16 cellular contexts compared by ENCODE assay signal in the genomic region with DNA sequence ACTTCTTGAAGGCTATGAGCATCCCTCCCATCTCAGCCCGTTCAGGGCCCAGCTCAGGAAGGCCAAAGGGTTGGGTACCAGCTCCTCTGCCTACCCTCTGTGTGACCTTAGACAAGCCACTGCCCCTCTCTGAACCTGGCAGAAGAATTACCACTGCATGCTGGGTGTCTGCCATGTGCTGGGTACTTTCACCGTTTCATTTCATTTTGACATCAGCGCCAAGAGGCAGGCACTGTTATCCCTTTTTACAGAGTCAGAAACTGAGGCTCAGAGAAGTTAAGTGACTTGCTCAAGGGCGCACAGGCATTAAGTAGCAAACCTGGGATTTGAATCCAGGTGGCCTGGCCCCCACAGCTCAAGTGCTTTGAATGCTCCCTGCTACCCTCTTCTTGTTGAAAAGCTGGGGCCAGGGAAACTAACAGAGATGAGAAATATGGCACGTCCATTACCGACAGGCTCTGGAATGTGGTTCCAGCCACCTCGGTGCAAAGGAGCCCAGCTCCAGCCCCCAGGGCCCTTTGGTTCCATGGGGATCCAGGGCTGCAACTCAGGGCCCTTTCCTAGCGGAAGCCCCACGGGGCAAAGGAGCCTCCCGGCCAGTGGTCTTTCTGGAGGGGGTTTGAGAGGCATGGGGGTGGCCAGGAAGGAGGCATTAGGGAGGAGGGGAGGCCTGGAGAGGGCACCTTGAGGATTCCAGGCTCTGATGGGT. TPM values are rescaled to one million over a fixed set of nuclear protein-coding genes. Genes with fewer than 3 reads are reported as not detected.
A peak's percentile ranks its signal among the peaks of the same experiment; 100 is the strongest.
DNase-seq lines count a peak whose midpoint lies in the region; ATAC-seq and TF ChIP-seq lines count a peak whose summit lies in the region.
"Had no signal": no experiment of that assay in that cellular context is flagged by ENCODE, and none has a peak within 500 bp of the region (broad histone marks: within the 10 kb centered on the region; RNA-seq: fewer than 3 reads in every experiment).

No MANE protein-coding gene starts in this region.

- POLR2A ChIA-PET in IMR-90 (lab: Charles Lee; ENCODE audit: unreplicated experiment) (no interaction called here), WTC11 (lab: Charles Lee) (no interaction called here)

- no peak overlapping the region; the same call in 1 of the 2 replicates for H3K27ac Mint-ChIP-seq in WTC11

- no peak overlapping the region; the same call in 1 of the 2 replicates for H4K5ac ChIP-seq in IMR-90 (ENCODE audit: low read depth, low read length)

- TF ChIP-seq CTCF in IMR-90 (conservative IDR thresholded peaks at IDR 0.05; ENCODE audit: low read depth, low read length) (no peak), WTC11 (IDR thresholded peaks at IDR 0.05) (no peak), lower lobe of right lung (IDR thresholded peaks at IDR 0.05) (no peak), upper lobe of left lung (IDR thresholded peaks at IDR 0.05) (no peak), Peyer's patch (IDR thresholded peaks at IDR 0.05) (no peak)

- H2BK20ac ChIP-seq in IMR-90 (ENCODE audit: low read depth, low read length): peak overlapping the region; percentile 45; the same call in 1 of the 2 replicates

- H3K4me1 ChIP-seq in IMR-90 (ENCODE audit: control insufficient read depth, insufficient read depth, low read length) (peaks cover 8% of the 10 kb centered on the region), lower lobe of right lung (peaks cover 18% of the 10 kb centered on the region), upper lobe of left lung (peaks cover 12 to 26% (median 20%) of the 10 kb centered on the region in 4 donors), Peyer's patch (peaks cover 0 to 13% (median 0%) of the 10 kb centered on the region in 4 donors)

- peaks cover 5% of the 10 kb centered on the region for H3K9me1 ChIP-seq in IMR-90 (ENCODE audit: insufficient read depth, low read length)

- H4K91ac ChIP-seq in IMR-90 (ENCODE audit: insufficient read depth, low read depth, low read length): peak overlapping the region; percentile 79

- H2AK5ac ChIP-seq in IMR-90 (ENCODE audit: low read depth, low read length): peak overlapping the region; percentile 69

- dilution Hi-C loops in IMR-90 (cut with HindIII; ENCODE audit: low sequenced_read_pairs, unreplicated experiment): no loop called here

- H3K4ac ChIP-seq in IMR-90 (ENCODE audit: low read depth, low read length): peak overlapping the region; percentile 82; the same call in 1 of the 2 replicates

- no peak for ATAC-seq in IMR-90 (ENCODE audit: low read depth)
- ATAC-seq in WTC11: peak; percentile 11; the same call in 1 of the 2 replicates
- no peak for ATAC-seq in lower lobe of right lung
- ATAC-seq in upper lobe of left lung (ENCODE audit: low FRiP score in 2 of 2): no peak

- H3K4me3 Mint-ChIP-seq in WTC11: no peak overlapping the region

- DNase-seq in IMR-90: no peak
- DNase-seq in WTC11 (ENCODE audit: low spot score): no peak
- DNase-seq in lower lobe of right lung: no peak
- no peak for DNase-seq in upper lobe of left lung
- DNase-seq in NCI-H1694 (lab: John Stamatoyannopoulos, UW): no peak
- DNase-seq in DMS 273 (lab: John Stamatoyannopoulos, UW; ENCODE audit: unreplicated experiment): no peak
- no peak for DNase-seq in Peyer's patch
- DNase-seq: H7, NCI-H1092, NCI-H1694 treated with DMSO at 0.1 percent for 48 hours, NCI-H345, NCI-H526 treated with DMSO at 0.1 percent for 48 hours, PC-9, SW 1271 had no signal

- WGBS in IMR-90 (ENCODE audit: extremely low coverage in 2 of 2, insufficient read length in 1 of 2), 2 experiments: 100% methylated on average over 4 of the region's 10 CpGs; no CpG with 5 or more reads in 1 of the 2 experiments
- 91 to 95% methylated on average over 4 to 8 of the region's 10 CpGs for whole genome bisulfite sequencing in upper lobe of left lung, 2 donors

- CTCF ChIA-PET in IMR-90 (lab: Yijun Ruan, JAX): no interaction called here
- CTCF ChIA-PET in WTC11 (lab: Charles Lee): interaction anchor here (1.0 to 1.5 kb wide), 2 partner anchors 8 to 10 kb away, joined by 5 to 6 read pairs; no protein-coding TSS in a partner anchor

- 0 out of 3 replicates have a peak overlapping the region, but pooled peaks have one; percentile 44 for H2BK15ac ChIP-seq in IMR-90 (ENCODE audit: low read depth, low read length)

- no peak overlapping the region for H3K23ac ChIP-seq in IMR-90 (ENCODE audit: low read depth, low read length)

- H3K27me3 ChIP-seq in IMR-90 (ENCODE audit: control insufficient read depth, insufficient read depth, low read length) (no peaks in the 10 kb centered on the region), lower lobe of right lung (ENCODE audit: low read depth) (no peaks in the 10 kb centered on the region), upper lobe of left lung (no peaks in the 10 kb centered on the region), Peyer's patch (no peaks in the 10 kb centered on the region)
- H3K27me3 ChIP-seq: BLaER1 treated with 17β-estradiol and CSF1 and Interleukin-3, amounts not matched to agents 10 nM and 100 nM had no signal

- no peaks in the 10 kb centered on the region for H4K20me1 ChIP-seq in IMR-90 (ENCODE audit: insufficient read depth, low read length)

- H3K27ac ChIP-seq in IMR-90 (ENCODE audit: insufficient read depth, low read length): no peak overlapping the region
- H3K27ac ChIP-seq in lower lobe of right lung: peak overlapping the region; percentile 47
- peak overlapping the region; percentile 60 to 68 (median 65) for H3K27ac ChIP-seq in upper lobe of left lung
- no peak overlapping the region for H3K27ac ChIP-seq in Peyer's patch
- H3K27ac ChIP-seq: BLaER1 treated with 17β-estradiol and CSF1 and Interleukin-3, amounts not matched to agents 10 nM and 100 nM; PC-9 had no signal

- peak overlapping the region; percentile 81 to 88; a peak in 2 of 4 replicates for H4K8ac ChIP-seq in IMR-90 (ENCODE audit: low read depth in 2 of 2, low read length in 2 of 2)

- no peaks in the 10 kb centered on the region for H3K9me3 Mint-ChIP-seq in WTC11

- H3K56ac ChIP-seq in IMR-90 (ENCODE audit: extremely low read depth, insufficient read depth, low read length): no peak overlapping the region

- TF ChIP-seq RAD21 in IMR-90 (IDR thresholded peaks at IDR 0.05; ENCODE audit: low read length): no peak

- no peaks in the 10 kb centered on the region for H3K79me1 ChIP-seq in IMR-90 (ENCODE audit: low read depth in 1 of 2, low read length in 2 of 2)

- TF ChIP-seq EP300 in upper lobe of left lung (IDR thresholded peaks at IDR 0.05): no peak

- H2BK120ac ChIP-seq in IMR-90 (ENCODE audit: low read depth, low read length): peak overlapping the region; percentile 72

- H3K9me3 ChIP-seq in IMR-90 (ENCODE audit: control insufficient read depth, insufficient read depth, low read length) (no peaks in the 10 kb centered on the region), lower lobe of right lung (no peaks in the 10 kb centered on the region), upper lobe of left lung (no peaks in the 10 kb centered on the region), Peyer's patch (no peaks in the 10 kb centered on the region)
- H3K9me3 ChIP-seq: BLaER1 treated with 17β-estradiol and CSF1 and Interleukin-3, amounts not matched to agents 10 nM and 100 nM had no signal

- no peak overlapping the region for H3K18ac ChIP-seq in IMR-90 (ENCODE audit: low read depth, low read length)

- H3K9ac ChIP-seq in IMR-90 (ENCODE audit: low read depth, low read length): no peak overlapping the region
- H3K9ac ChIP-seq: BLaER1 treated with 17β-estradiol and CSF1 and Interleukin-3, amounts not matched to agents 10 nM and 100 nM had no signal

- TF ChIP-seq POLR2A in IMR-90 (IDR thresholded peaks at IDR 0.05; ENCODE audit: low read depth, low read length) (no peak), upper lobe of left lung (IDR thresholded peaks at IDR 0.05) (no peak), Peyer's patch (IDR thresholded peaks at IDR 0.05) (no peak)

- H3K36me3 ChIP-seq in IMR-90 (ENCODE audit: control insufficient read depth, insufficient read depth, low read length) (no peaks in the 10 kb centered on the region), lower lobe of right lung (no peaks in the 10 kb centered on the region), upper lobe of left lung (no peaks in the 10 kb centered on the region), Peyer's patch (no peaks in the 10 kb centered on the region)
- H3K36me3 ChIP-seq: BLaER1 treated with 17β-estradiol and CSF1 and Interleukin-3, amounts not matched to agents 10 nM and 100 nM had no signal

- no peak overlapping the region for H2BK5ac ChIP-seq in IMR-90 (ENCODE audit: low read depth, low read length, poor library complexity, severe bottlenecking)

- no TSS peak for BruUV-seq in IMR-90 (replicated peaks; lab: Mats Ljungman, UMichigan)

- H2AFZ ChIP-seq in IMR-90 (replicated peaks; ENCODE audit: low read length, poor library complexity): peak overlapping the region; percentile 85
- H2AFZ ChIP-seq: PC-9 had no signal

- no peak overlapping the region; the same call in 1 of the 2 replicates for H3K14ac ChIP-seq in IMR-90 (replicated peaks; ENCODE audit: low read depth, low read length)

- peak overlapping the region; percentile 86 for H2AK9ac ChIP-seq in IMR-90 (replicated peaks; ENCODE audit: low read depth, low read length, poor library complexity)

- in situ Hi-C loops in IMR-90 (cut with MboI; ENCODE audit: low sequenced_read_pairs): no loop called here

- no peak overlapping the region for H3K4me2 ChIP-seq in IMR-90 (ENCODE audit: low read depth, low read length)
- H3K4me2 ChIP-seq: BLaER1 treated with 17β-estradiol and CSF1 and Interleukin-3, amounts not matched to agents 10 nM and 100 nM; PC-9 had no signal

- H3K4me1 Mint-ChIP-seq in WTC11: peaks cover 3% of the 10 kb centered on the region; the same call in 1 of the 2 replicates

- H3K4me3 ChIP-seq in IMR-90 (ENCODE audit: insufficient read depth, low read depth, low read length) (no peak overlapping the region), lower lobe of right lung (no peak overlapping the region), upper lobe of left lung (no peak overlapping the region), Peyer's patch (no peak overlapping the region)
- H3K4me3 ChIP-seq: BLaER1 treated with 17β-estradiol and CSF1 and Interleukin-3, amounts not matched to agents 10 nM and 100 nM; PC-9 had no signal

- no peaks in the 10 kb centered on the region; the same call in 1 of the 2 replicates for H3K27me3 Mint-ChIP-seq in WTC11 (ENCODE audit: low read depth)

- no peaks in the 10 kb centered on the region for H3K36me3 Mint-ChIP-seq in WTC11

- intact Hi-C loops in IMR-90 (cut with micrococcal nuclease) (no loop called here), lower lobe of right lung (cut with DNase I) (no loop called here)

RNA-seq across cellular contexts. Expression of gene TMEM82, which starts 6.5 kb away (rescaled TPM):
- total RNA-seq in IMR-90 (2012; rRNA removed): not detected in 2 replicates
- not detected in 2 replicates for polyA plus RNA-seq in IMR-90 (2012; rRNA removed)
- not detected in 2 replicates for polyA plus RNA-seq in IMR-90 (2012; cell fraction: cytosol; rRNA removed)
- polyA plus RNA-seq in IMR-90 (2012; cell fraction: nucleus; rRNA removed; ENCODE audit: low replicate concordance): not detected in 2 replicates
- total RNA-seq in WTC11 (2021): 0.48 to 1.4 TPM (median 0.94 TPM) in 3 replicates
- not detected for total RNA-seq in lower lobe of right lung
- total RNA-seq in upper lobe of left lung: not detected
- total RNA-seq in Peyer's patch: 10 to 100 TPM in 3 of 4 donors, 1 to 10 TPM in 1; 2.5 to 42.4 (median 32.7) TPM
- total RNA-seq: HT1080, PC-9 had no signal

RNA-seq across cellular contexts. Expression of gene FBLIM1, which starts 9.8 kb away (rescaled TPM):
- total RNA-seq in IMR-90 (2012; rRNA removed): 43.6 and 52.2 TPM in 2 replicates
- 140 and 159 TPM in 2 replicates for polyA plus RNA-seq in IMR-90 (2012; rRNA removed)
- 157 and 164 TPM in 2 replicates for polyA plus RNA-seq in IMR-90 (2012; cell fraction: cytosol; rRNA removed)
- polyA plus RNA-seq in IMR-90 (2012; cell fraction: nucleus; rRNA removed; ENCODE audit: low replicate concordance): 95.1 and 141 TPM in 2 replicates
- 70.9 to 78.3 TPM (median 76.6 TPM) in 3 replicates for total RNA-seq in WTC11 (2021)
- 20.1 TPM for total RNA-seq in lower lobe of right lung
- 10 to 100 TPM; 11.2 to 51.3 (median 35.1) TPM for total RNA-seq in upper lobe of left lung
- 100 to 1,000 TPM in 3 of 4 donors, 10 to 100 TPM in 1; 50.3 to 502 (median 337) TPM for total RNA-seq in Peyer's patch

RNA-seq across cellular contexts. Expression of gene SLC25A34, which starts 12.8 kb away (rescaled TPM):
- total RNA-seq in IMR-90 (2012; rRNA removed): under 0.01 TPM in 1 of 2 replicates, not detected in the other
- polyA plus RNA-seq in IMR-90 (2012; rRNA removed): 0.72 and 1.1 TPM in 2 replicates
- polyA plus RNA-seq in IMR-90 (2012; cell fraction: cytosol; rRNA removed): 0.08 and 0.45 TPM in 2 replicates
- polyA plus RNA-seq in IMR-90 (2012; cell fraction: nucleus; rRNA removed; ENCODE audit: low replicate concordance): 5.3 and 9.5 TPM in 2 replicates
- total RNA-seq in WTC11 (2021): 0.82 to 2.0 TPM (median 1.1 TPM) in 3 replicates
- 3.5 TPM for total RNA-seq in lower lobe of right lung
- total RNA-seq in upper lobe of left lung: 10 to 100 TPM in 1 of 6 donors, 1 to 10 TPM in 5; 1.5 to 12.1 (median 4.3) TPM
- total RNA-seq in Peyer's patch: 100 to 1,000 TPM in 1 of 4 donors, 10 to 100 TPM in 3; 32.2 to 127 (median 69.5) TPM

RNA-seq across cellular contexts. Expression of gene UQCRHL, which starts 58.6 kb away (rescaled TPM):
- total RNA-seq in IMR-90 (2012; rRNA removed) (1.4 and 2.8 TPM in 2 replicates), WTC11 (2021) (2.6 to 3.8 TPM (median 2.7 TPM) in 3 replicates), lower lobe of right lung (1.1 TPM), upper lobe of left lung (1 to 10 TPM in 5 of 6 donors, under 1 TPM in 1; 0.57 to 2.1 (median 1.1) TPM), Peyer's patch (1 to 10 TPM; 1.3 to 2.5 (median 1.6) TPM)
- polyA plus RNA-seq in IMR-90 (2012; rRNA removed): 2.4 and 2.6 TPM in 2 replicates
- 0.44 and 0.71 TPM in 2 replicates for polyA plus RNA-seq in IMR-90 (2012; cell fraction: cytosol; rRNA removed)
- polyA plus RNA-seq in IMR-90 (2012; cell fraction: nucleus; rRNA removed; ENCODE audit: low replicate concordance): 0.13 and 1.4 TPM in 2 replicates

Comparison
In these comparisons a context has a peak if more than half of its experiments do, and no peak if none do; other contexts are left out.
1. H3K27ac ChIP-seq: peak in lower lobe of right lung (single experiment) and upper lobe of left lung (4 of 4); none in IMR-90 (single experiment) and Peyer's patch (0 of 4).